22 cellular contexts compared by ENCODE assay signal in the genomic region with DNA sequence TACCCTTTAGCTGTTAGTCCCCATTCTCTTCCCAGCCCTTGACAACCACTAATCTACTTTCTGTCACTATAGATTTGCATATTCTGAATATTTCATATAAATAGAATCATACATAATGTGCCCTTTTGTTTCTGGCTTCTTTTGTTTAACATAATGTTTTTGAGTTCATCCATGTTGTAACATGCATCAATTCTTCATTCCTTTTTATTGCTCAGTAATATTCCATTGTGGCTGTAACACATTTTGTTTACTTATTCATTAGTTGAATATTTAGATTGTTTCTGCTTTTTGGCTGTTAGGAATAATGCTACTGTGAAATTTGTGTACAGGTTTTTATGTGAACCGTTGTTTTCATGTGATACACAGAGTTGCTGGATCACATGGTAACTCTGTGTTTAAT. TPM values are rescaled to one million over a fixed set of nuclear protein-coding genes. Genes with fewer than 3 reads are reported as not detected.
DNase-seq lines count a peak whose midpoint lies in the region; ATAC-seq lines count a peak whose summit lies in the region.
"Had no signal": no experiment of that assay in that cellular context is flagged by ENCODE, and none has a peak within 500 bp of the region (broad histone marks: within the 10 kb centered on the region; RNA-seq: fewer than 3 reads in every experiment).

No MANE protein-coding gene starts in this region.

- H3K9me3 Mint-ChIP-seq in activated CD4-positive, alpha-beta T cell treated with anti-CD3 and anti-CD28 coated beads for 36 hours (ENCODE audit: low read depth), result no peaks in the 10 kb centered on the region
- H3K9me3 Mint-ChIP-seq in CD4-positive, alpha-beta memory T cell, result no peaks in the 10 kb centered on the region
- H3K9me3 Mint-ChIP-seq in activated CD8-positive, alpha-beta T cell treated with anti-CD3 and anti-CD28 coated beads, Interleukin-2, amount 10 ng/mL, durations not matched to agents 7 days and 5 days (ENCODE audit: insufficient read depth), result no peaks in the 10 kb centered on the region
- no peaks in the 10 kb centered on the region for H3K9me3 Mint-ChIP-seq in memory B cell
- H3K9me3 Mint-ChIP-seq: T-helper 1 cell treated with Interleukin-12 subunit alpha and Interleukin-12 subunit beta and Interleukin-4 antibody, amounts not matched to agents 30 μg/mL and 1 μg/mL, for 36 hours had no signal

- no peaks in the 10 kb centered on the region for H3K27me3 Mint-ChIP-seq in activated CD4-positive, alpha-beta T cell treated with anti-CD3 and anti-CD28 coated beads for 36 hours
- no peaks in the 10 kb centered on the region for H3K27me3 Mint-ChIP-seq in CD4-positive, alpha-beta memory T cell
- no peaks in the 10 kb centered on the region for H3K27me3 Mint-ChIP-seq in activated CD8-positive, alpha-beta T cell treated with anti-CD3 and anti-CD28 coated beads, Interleukin-2, amount 10 ng/mL, durations not matched to agents 7 days and 5 days (ENCODE audit: low read depth)
- H3K27me3 Mint-ChIP-seq in memory B cell, result no peaks in the 10 kb centered on the region

- ATAC-seq in activated CD4-positive, alpha-beta T cell treated with anti-CD3 and anti-CD28 coated beads for 36 hours, result no peak
- ATAC-seq in activated CD8-positive, alpha-beta T cell treated with anti-CD3 and anti-CD28 coated beads, Interleukin-2, amount 10 ng/mL, durations not matched to agents 7 days and 5 days, result no peak
- no peak for ATAC-seq in memory B cell (ENCODE audit: low read depth)
- ATAC-seq in GM19328 (IDR thresholded peaks at IDR 0.05; ENCODE audit: unreplicated experiment), result no peak
- ATAC-seq in HG03196 (IDR thresholded peaks at IDR 0.05; ENCODE audit: unreplicated experiment), result no peak

- peaks cover 65% of the 10 kb centered on the region for H3K36me3 Mint-ChIP-seq in activated CD4-positive, alpha-beta T cell treated with anti-CD3 and anti-CD28 coated beads for 36 hours (ENCODE audit: low read depth)
- peaks cover 40 to 77% of the 10 kb centered on the region in 2 donors for H3K36me3 Mint-ChIP-seq in CD4-positive, alpha-beta memory T cell
- peaks cover 65% of the 10 kb centered on the region for H3K36me3 Mint-ChIP-seq in activated CD8-positive, alpha-beta T cell treated with anti-CD3 and anti-CD28 coated beads, Interleukin-2, amount 10 ng/mL, durations not matched to agents 7 days and 5 days (ENCODE audit: low read depth)
- peaks cover 26% of the 10 kb centered on the region for H3K36me3 Mint-ChIP-seq in memory B cell

- intact Hi-C loops in activated CD4-positive, alpha-beta T cell treated with anti-CD3 and anti-CD28 coated beads for 36 hours (cut with DNase I, micrococcal nuclease), result no loop called here
- intact Hi-C loops in CD4-positive, alpha-beta memory T cell (cut with micrococcal nuclease), result loop anchor here (1.0 kb wide), 1 partner anchor 9 kb away; no protein-coding TSS in a partner anchor

- H3K4me1 ChIP-seq in CD4-positive, alpha-beta memory T cell (ENCODE audit: insufficient read depth, low read length), result peaks cover 95% of the 10 kb centered on the region

- no peak overlapping the region for H3K4me3 Mint-ChIP-seq in activated CD4-positive, alpha-beta T cell treated with anti-CD3 and anti-CD28 coated beads for 36 hours
- peak overlapping the region in 4 of 8 donors; percentile 66 to 89 (median 82) for H3K4me3 Mint-ChIP-seq in CD4-positive, alpha-beta memory T cell
- H3K4me3 Mint-ChIP-seq in activated CD8-positive, alpha-beta T cell treated with anti-CD3 and anti-CD28 coated beads, Interleukin-2, amount 10 ng/mL, durations not matched to agents 7 days and 5 days, result no peak overlapping the region
- H3K4me3 Mint-ChIP-seq in memory B cell, result no peak overlapping the region

- POLR2A ChIA-PET in activated CD4-positive, alpha-beta T cell treated with anti-CD3 and anti-CD28 coated beads for 36 hours (lab: Charles Lee), result interaction anchor here (1.1 kb wide), 1 partner anchor 11 kb away, joined by 3 read pairs; no protein-coding TSS in a partner anchor
- POLR2A ChIA-PET in CD4-positive, alpha-beta memory T cell (lab: Charles Lee; ENCODE audit: partially characterized antibody), result interaction anchor here (1.6 to 5.7 kb wide), 3 partner anchors 10 to 61 kb away, joined by 4 to 91 read pairs (median 25); partner anchors contain the start of gene STK4
- POLR2A ChIA-PET in activated CD8-positive, alpha-beta T cell treated with anti-CD3 and anti-CD28 coated beads, Interleukin-2, amount 10 ng/mL, durations not matched to agents 7 days and 5 days (lab: Charles Lee), result interaction anchor here (1.1 kb wide), 1 partner anchor 11 kb away, joined by 3 read pairs; no protein-coding TSS in a partner anchor

- no peaks in the 10 kb centered on the region for H3K9me3 ChIP-seq in CD4-positive, alpha-beta memory T cell (ENCODE audit: control insufficient read depth in 1 of 2, low read length in 2 of 2)
- H3K9me3 ChIP-seq: left ventricle myocardium inferior, tibial nerve had no signal

- H3K4me1 Mint-ChIP-seq in activated CD4-positive, alpha-beta T cell treated with anti-CD3 and anti-CD28 coated beads for 36 hours, result peaks cover 76% of the 10 kb centered on the region
- peaks cover 40 to 85% (median 65%) of the 10 kb centered on the region in 4 donors for H3K4me1 Mint-ChIP-seq in CD4-positive, alpha-beta memory T cell
- peaks cover 63% of the 10 kb centered on the region for H3K4me1 Mint-ChIP-seq in activated CD8-positive, alpha-beta T cell treated with anti-CD3 and anti-CD28 coated beads, Interleukin-2, amount 10 ng/mL, durations not matched to agents 7 days and 5 days (ENCODE audit: low read depth)
- peaks cover 31% of the 10 kb centered on the region for H3K4me1 Mint-ChIP-seq in memory B cell

- no peak for DNase-seq in activated CD4-positive, alpha-beta T cell treated with anti-CD3 and anti-CD28 coated beads for 36 hours
- DNase-seq in activated CD4-positive, alpha-beta T cell treated with anti-CD3 and anti-CD28 coated beads for 1 hour, result no peak
- no peak for DNase-seq in CD4-positive, alpha-beta memory T cell
- DNase-seq in activated CD8-positive, alpha-beta T cell treated with anti-CD3 and anti-CD28 coated beads, Interleukin-2, amount 10 ng/mL, durations not matched to agents 7 days and 5 days, result no peak
- no peak for DNase-seq in memory B cell (ENCODE audit: low spot score in 2 of 2)
- DNase-seq in T-helper 1 cell, result no peak
- DNase-seq: activated CD4-positive, CD25-positive, alpha-beta regulatory T cell treated with anti-CD3 and anti-CD28 coated beads, Interleukin-2, amount 50 U/mL, for 72 hours; activated effector memory CD4-positive, alpha-beta T cell treated with Interleukin-2 at 50 U/mL for 16 hours; amniotic stem cell; DMS153; KG1; left ventricle myocardium inferior; NCI-H1436; NCI-H2107; NCI-H446; NCI-H82; RPMI8226 had no signal

- peak overlapping the region; percentile 94 for H3K27ac Mint-ChIP-seq in activated CD4-positive, alpha-beta T cell treated with anti-CD3 and anti-CD28 coated beads for 36 hours
- H3K27ac Mint-ChIP-seq in CD4-positive, alpha-beta memory T cell, result peak overlapping the region; percentile 19 to 87 (median 77)
- peak overlapping the region; percentile 17 for H3K27ac Mint-ChIP-seq in activated CD8-positive, alpha-beta T cell treated with anti-CD3 and anti-CD28 coated beads, Interleukin-2, amount 10 ng/mL, durations not matched to agents 7 days and 5 days
- H3K27ac Mint-ChIP-seq in memory B cell, result peak overlapping the region; percentile 77

- peaks cover 27% of the 10 kb centered on the region for H3K36me3 ChIP-seq in CD4-positive, alpha-beta memory T cell (ENCODE audit: insufficient read depth, low read length)

- H3K27ac ChIP-seq in CD4-positive, alpha-beta memory T cell (ENCODE audit: low read depth, low read length), result peak overlapping the region; percentile 10
- H3K27ac ChIP-seq: 22Rv1, left ventricle myocardium inferior had no signal

- CTCF ChIA-PET in activated CD4-positive, alpha-beta T cell treated with anti-CD3 and anti-CD28 coated beads for 36 hours (lab: Charles Lee), result interaction anchor here (3.4 kb wide), 1 partner anchor 11 kb away, joined by 18 read pairs; no protein-coding TSS in a partner anchor
- CTCF ChIA-PET in CD4-positive, alpha-beta memory T cell (lab: Charles Lee; ENCODE audit: partially characterized antibody), result no interaction called here
- CTCF ChIA-PET in activated CD8-positive, alpha-beta T cell treated with anti-CD3 and anti-CD28 coated beads, Interleukin-2, amount 10 ng/mL, durations not matched to agents 7 days and 5 days (lab: Charles Lee), result no interaction called here

- H3K4me3 ChIP-seq in CD4-positive, alpha-beta memory T cell (ENCODE audit: low read length in 2 of 2), result no peak overlapping the region
- H3K4me3 ChIP-seq: left ventricle myocardium inferior, tibial nerve had no signal

- H3K27me3 ChIP-seq in CD4-positive, alpha-beta memory T cell (ENCODE audit: insufficient read depth, low read length), result no peaks in the 10 kb centered on the region
- H3K27me3 ChIP-seq: tibial nerve had no signal

RNA-seq across cellular contexts. Expression of gene STK4, which starts 22.5 kb away (rescaled TPM):
- 100 to 1,000 TPM; 156 to 164 TPM for total RNA-seq in activated CD4-positive, alpha-beta T cell treated with anti-CD3 and anti-CD28 coated beads for 36 hours
- total RNA-seq in CD4-positive, alpha-beta memory T cell, result 100 to 1,000 TPM; 358 to 374 TPM
- polyA plus RNA-seq in CD4-positive, alpha-beta memory T cell, result 100 to 1,000 TPM; 151 to 266 TPM
- 100 to 1,000 TPM; 159 to 164 TPM for total RNA-seq in activated CD8-positive, alpha-beta T cell treated with anti-CD3 and anti-CD28 coated beads, Interleukin-2, amount 10 ng/mL, durations not matched to agents 7 days and 5 days

RNA-seq across cellular contexts. Expression of gene TOMM34, which starts 28.6 kb away (rescaled TPM):
- total RNA-seq in activated CD4-positive, alpha-beta T cell treated with anti-CD3 and anti-CD28 coated beads for 36 hours, result 10 to 100 TPM; 56.5 to 61.2 TPM
- 1 to 10 TPM; 7.6 to 8.5 TPM for total RNA-seq in CD4-positive, alpha-beta memory T cell
- 10 to 100 TPM; 18.7 to 23.4 TPM for polyA plus RNA-seq in CD4-positive, alpha-beta memory T cell
- total RNA-seq in activated CD8-positive, alpha-beta T cell treated with anti-CD3 and anti-CD28 coated beads, Interleukin-2, amount 10 ng/mL, durations not matched to agents 7 days and 5 days, result 10 to 100 TPM; 20.2 to 20.3 TPM

Comparison
In these comparisons a context has a peak if more than half of its experiments do, and no peak if none do; other contexts are left out.
1. H3K27ac Mint-ChIP-seq: peak in every context shown above with its lines; median percentile 94 in activated CD4-positive, alpha-beta T cell treated with anti-CD3 and anti-CD28 coated beads for 36 hours; 77 in CD4-positive, alpha-beta memory T cell; 77 in memory B cell; 17 in activated CD8-positive, alpha-beta T cell treated with anti-CD3 and anti-CD28 coated beads, Interleukin-2, amount 10 ng/mL, durations not matched to agents 7 days and 5 days.